In the genomic region with DNA sequence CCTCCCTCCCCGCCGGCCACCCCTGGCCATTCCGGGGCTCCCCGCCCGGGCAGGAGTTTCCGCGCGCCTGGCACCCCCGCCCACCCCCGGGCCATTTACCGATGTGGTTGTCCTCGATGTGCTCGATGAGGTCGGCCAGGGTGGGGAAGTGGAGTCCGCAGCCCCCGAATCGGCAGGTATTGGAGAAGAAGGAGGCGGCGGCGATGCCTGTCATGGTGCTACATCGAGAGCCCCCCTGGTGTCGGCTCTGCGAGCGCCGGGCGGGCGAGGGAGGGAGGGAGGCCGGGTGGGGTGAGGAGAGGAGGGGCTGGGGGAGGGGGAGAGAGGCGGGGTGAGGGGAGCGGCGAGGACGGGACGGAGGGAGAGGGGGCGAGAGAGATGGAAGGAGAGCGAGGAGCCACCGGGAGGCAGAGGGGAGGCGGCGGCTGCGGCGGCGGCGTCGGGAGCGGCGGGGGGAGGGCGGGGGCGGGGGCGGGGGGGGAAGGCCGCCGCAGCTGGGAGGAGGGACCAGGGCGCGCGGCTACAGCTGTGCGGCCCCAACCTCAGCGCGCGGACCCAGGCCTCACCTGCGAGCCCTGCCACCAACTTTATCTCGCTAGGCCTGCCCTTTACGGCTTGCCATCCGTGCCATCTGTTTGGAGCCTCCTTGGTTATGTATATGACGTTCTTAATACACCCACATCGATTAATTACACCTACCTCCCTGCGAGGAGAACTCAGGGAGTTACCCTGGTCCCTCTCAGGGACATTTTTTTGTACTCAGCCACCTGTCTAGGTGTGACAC, we compare ENCODE assay signal across 8 cellular contexts. TPM values are rescaled to one million over a fixed set of nuclear protein-coding genes. Genes with fewer than 3 reads are reported as not detected.
A peak's percentile ranks its signal among the peaks of the same experiment; 100 is the strongest.
DNase-seq lines count a peak whose midpoint lies in the region; ATAC-seq lines count a peak whose summit lies in the region.

A gene (minus strand): TSS at position 432 of the 784 bp plus-strand sequence.

- peak; percentile 32 for DNase-seq in A172 (ENCODE audit: low spot score)
- peak; percentile 85 for DNase-seq in NCI-H82 (lab: John Stamatoyannopoulos, UW)
- DNase-seq in activated T-cell treated with anti-CD3 and anti-CD28 coated beads for 48 hours (ENCODE audit: low read depth): peak; percentile 15
- no peak for DNase-seq in epithelial cell of prostate (ENCODE audit: low read depth, low spot score)
- peak; percentile 51 for DNase-seq in midbrain (lab: John Stamatoyannopoulos, UW)
- DNase-seq in stimulated activated CD8-positive, alpha-beta memory T cell treated with anti-CD3 and anti-CD28 coated beads, Interleukin-4, amount 100 ng/mL, for 4 hours (ENCODE audit: low read depth in 2 of 2, low spot score in 1 of 2): peak; percentile 25 to 55

- H3K27ac ChIP-seq in epithelial cell of prostate: peak within 1 kb of the TSS; percentile 16

- ATAC-seq in GM21447 (IDR thresholded peaks at IDR 0.05; ENCODE audit: unreplicated experiment): peak; percentile 7
- no peak for ATAC-seq in GM19463 (IDR thresholded peaks at IDR 0.05; ENCODE audit: unreplicated experiment)

RNA-seq across cellular contexts. Expression of the gene that starts here (rescaled TPM):
- total RNA-seq in A172 (2014; rRNA removed; shearing (Covaris generic)): 18.8 and 28.3 TPM in 2 replicates
